Comparison of ENCODE assay signal across 8 cellular contexts in genomic region chr7:103447073-103447960, GRCh38. TPM values are rescaled to one million over a fixed set of nuclear protein-coding genes. Genes with fewer than 3 reads are reported as not detected.
A peak's percentile ranks its signal among the peaks of the same experiment; 100 is the strongest.
DNase-seq lines count a peak whose midpoint lies in the region; ATAC-seq and FAIRE-seq lines count a peak whose summit lies in the region.

No MANE protein-coding gene starts in this region.

- H3K27ac Mint-ChIP-seq in activated CD8-positive, alpha-beta memory T cell treated with anti-CD3 and anti-CD28 coated beads, Interleukin-2, amount 10 ng/mL, durations not matched to agents 7 days and 5 days: no peak overlapping the region

- peaks cover 82% of the 10 kb centered on the region for H3K27me3 Mint-ChIP-seq in activated CD8-positive, alpha-beta memory T cell treated with anti-CD3 and anti-CD28 coated beads, Interleukin-2, amount 10 ng/mL, durations not matched to agents 7 days and 5 days

- no peak overlapping the region for H3K4me3 Mint-ChIP-seq in activated CD8-positive, alpha-beta memory T cell treated with anti-CD3 and anti-CD28 coated beads, Interleukin-2, amount 10 ng/mL, durations not matched to agents 7 days and 5 days

- DNase-seq in AG20443 (ENCODE audit: low spot score) (peak; percentile 81), NCI-H345 treated with DMSO at 0.1 percent for 48 hours (lab: John Stamatoyannopoulos, UW; ENCODE audit: unreplicated experiment) (peak; percentile 65), frontal cortex (ENCODE audit: low spot score in 2 of 2) (peak; percentile 44 to 56), putamen (ENCODE audit: low spot score) (peak; percentile 3)
- peak; percentile 59 for DNase-seq in activated CD8-positive, alpha-beta memory T cell treated with anti-CD3 and anti-CD28 coated beads, Interleukin-2, amount 10 ng/mL, durations not matched to agents 7 days and 5 days

- peak; percentile 87 for ATAC-seq in GM18498 (IDR thresholded peaks at IDR 0.05; ENCODE audit: unreplicated experiment)
- ATAC-seq in HG03342 (IDR thresholded peaks at IDR 0.05; ENCODE audit: unreplicated experiment): peak; percentile 81
- ATAC-seq in activated CD8-positive, alpha-beta memory T cell treated with anti-CD3 and anti-CD28 coated beads, Interleukin-2, amount 10 ng/mL, durations not matched to agents 7 days and 5 days: peak; percentile 74
- no peak for ATAC-seq in HG03460 (IDR thresholded peaks at IDR 0.05; ENCODE audit: unreplicated experiment)

- no peaks in the 10 kb centered on the region for H3K36me3 Mint-ChIP-seq in activated CD8-positive, alpha-beta memory T cell treated with anti-CD3 and anti-CD28 coated beads, Interleukin-2, amount 10 ng/mL, durations not matched to agents 7 days and 5 days

- CTCF ChIA-PET in activated CD8-positive, alpha-beta memory T cell treated with anti-CD3 and anti-CD28 coated beads, Interleukin-2, amount 10 ng/mL, durations not matched to agents 7 days and 5 days (lab: Charles Lee): interaction anchor here (0.7 to 1.3 kb wide), 5 partner anchors 14 to 1033 kb away, joined by 3 read pairs; no protein-coding TSS in a partner anchor

- peaks cover 9% of the 10 kb centered on the region for H3K4me1 Mint-ChIP-seq in activated CD8-positive, alpha-beta memory T cell treated with anti-CD3 and anti-CD28 coated beads, Interleukin-2, amount 10 ng/mL, durations not matched to agents 7 days and 5 days

- H3K9me3 Mint-ChIP-seq in activated CD8-positive, alpha-beta memory T cell treated with anti-CD3 and anti-CD28 coated beads, Interleukin-2, amount 10 ng/mL, durations not matched to agents 7 days and 5 days (ENCODE audit: low read depth): peaks cover 3% of the 10 kb centered on the region

- no peak for FAIRE-seq in frontal cortex (lab: Jason Lieb, UNC)

RNA-seq across cellular contexts. Expression of gene SLC26A5, which starts 1.3 kb away (rescaled TPM):
- not detected for total RNA-seq in activated CD8-positive, alpha-beta memory T cell treated with anti-CD3 and anti-CD28 coated beads, Interleukin-2, amount 10 ng/mL, durations not matched to agents 7 days and 5 days
- total RNA-seq in frontal cortex: not detected

Comparison
In these comparisons a context has a peak if more than half of its experiments do, and no peak if none do; other contexts are left out.
1. DNase-seq: peak in every context shown above with its lines; median percentile 81 in AG20443; 65 in NCI-H345 treated with DMSO at 0.1 percent for 48 hours; 59 in activated CD8-positive, alpha-beta memory T cell treated with anti-CD3 and anti-CD28 coated beads, Interleukin-2, amount 10 ng/mL, durations not matched to agents 7 days and 5 days; 50 in frontal cortex; 3 in putamen.